In the genomic region with DNA sequence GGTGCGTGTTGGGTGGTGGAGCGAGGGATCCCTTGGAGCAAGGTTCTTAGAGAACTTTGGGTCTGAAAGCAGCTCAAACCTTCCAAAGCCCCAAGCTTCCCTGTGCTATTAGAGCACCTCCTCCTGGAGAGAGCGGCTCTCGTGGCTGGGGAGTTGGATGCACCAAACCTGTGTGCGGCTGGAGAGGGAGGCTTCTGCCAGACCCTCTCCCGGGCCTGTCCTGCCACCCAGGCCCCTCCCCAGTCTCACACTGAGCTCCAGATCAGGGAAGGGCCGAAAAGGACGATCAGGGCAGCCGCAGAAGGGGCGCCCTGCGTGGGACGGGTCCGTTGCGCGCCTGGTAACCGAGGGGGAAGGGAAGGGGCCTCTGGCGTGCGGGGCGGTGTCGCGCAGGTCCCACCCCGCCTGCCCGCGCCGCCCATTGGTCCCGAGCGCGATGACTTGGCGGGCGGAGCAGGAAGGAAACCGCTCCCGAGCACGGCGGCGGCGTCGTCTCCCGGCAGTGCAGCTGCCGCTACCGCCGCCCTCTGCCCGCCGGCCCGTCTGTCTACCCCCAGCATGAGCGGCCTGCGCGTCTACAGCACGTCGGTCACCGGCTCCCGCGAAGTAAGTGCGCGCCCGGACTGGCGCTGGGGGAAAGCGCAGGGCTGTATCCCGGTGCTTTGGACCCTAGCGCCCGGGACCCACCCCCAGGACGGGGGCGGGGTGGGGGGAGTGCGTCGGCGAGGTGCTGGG, we compare ENCODE assay signal across 8 cellular contexts. TPM values are rescaled to one million over a fixed set of nuclear protein-coding genes. Genes with fewer than 3 reads are reported as not detected.
DNase-seq lines count a peak whose midpoint lies in the region; ATAC-seq and TF ChIP-seq lines count a peak whose summit lies in the region.

A gene (plus strand): TSS at position 489 of the 735 bp plus-strand sequence. CDS start 70 bp downstream, at position 559.

- H3K27me3 Mint-ChIP-seq in nephron progenitor cell (ENCODE audit: low read depth, poor library complexity), result peaks cover 5% of the 10 kb centered on the region
- H3K27me3 Mint-ChIP-seq in stimulated activated naive CD8-positive, alpha-beta T cell treated with anti-CD3 and anti-CD28 coated beads, Interleukin-15, amount 100 ng/mL, for 72 hours, result no peaks in the 10 kb centered on the region

- ATAC-seq in GM21447 (IDR thresholded peaks at IDR 0.05; ENCODE audit: unreplicated experiment), result peak; percentile 60
- peak; percentile 64 for ATAC-seq in stimulated activated naive CD8-positive, alpha-beta T cell treated with anti-CD3 and anti-CD28 coated beads, Interleukin-15, amount 100 ng/mL, for 72 hours

- peak; percentile 63 for TF ChIP-seq CTCF in fibroblast of the aortic adventitia (IDR thresholded peaks at IDR 0.05; ENCODE audit: insufficient read depth, low read length)
- TF ChIP-seq CTCF in nephron progenitor cell (IDR thresholded peaks at IDR 0.05), result no peak

- peak within 1 kb of the TSS; percentile 85 for H3K4me3 Mint-ChIP-seq in nephron progenitor cell
- H3K4me3 Mint-ChIP-seq in stimulated activated naive CD8-positive, alpha-beta T cell treated with anti-CD3 and anti-CD28 coated beads, Interleukin-15, amount 100 ng/mL, for 72 hours, result peak within 1 kb of the TSS; percentile 75 to 91

- H3K9me3 Mint-ChIP-seq in nephron progenitor cell, result no peaks in the 10 kb centered on the region
- no peaks in the 10 kb centered on the region for H3K9me3 Mint-ChIP-seq in stimulated activated naive CD8-positive, alpha-beta T cell treated with anti-CD3 and anti-CD28 coated beads, Interleukin-15, amount 100 ng/mL, for 72 hours

- peak; percentile 80 for TF ChIP-seq POLR2A in Raji (IDR thresholded peaks at IDR 0.05; ENCODE audit: insufficient read depth, low read depth, low read length)

- peak within 1 kb of the TSS; percentile 76 for H3K4me3 ChIP-seq in Jurkat, Clone E6-1 (ENCODE audit: low read length)
- H3K4me3 ChIP-seq in fibroblast of the aortic adventitia (ENCODE audit: low read depth, low read length), result peak within 1 kb of the TSS; percentile 81

- DNase-seq in DMS 273 treated with DMSO at 0.1 percent for 48 hours (lab: John Stamatoyannopoulos, UW) (peak; percentile 84), fibroblast of the aortic adventitia (ENCODE audit: low read depth) (peak; percentile 76), nephron progenitor cell (peak; percentile 86)
- peak; percentile 72 for DNase-seq in Jurkat, Clone E6-1 (ENCODE audit: low read depth, low spot score)
- DNase-seq in activated effector memory CD4-positive, alpha-beta T cell treated with Interleukin-2 at 50 U/mL for 16 hours, result peak; percentile 82
- peak; percentile 80 to 83 for DNase-seq in stimulated activated naive CD8-positive, alpha-beta T cell treated with anti-CD3 and anti-CD28 coated beads, Interleukin-15, amount 100 ng/mL, for 72 hours

- H3K36me3 Mint-ChIP-seq in nephron progenitor cell (ENCODE audit: low read depth), result peaks cover 35% of the 10 kb centered on the region

- peak within 1 kb of the TSS; percentile 94 for H3K27ac Mint-ChIP-seq in nephron progenitor cell
- H3K27ac Mint-ChIP-seq in stimulated activated naive CD8-positive, alpha-beta T cell treated with anti-CD3 and anti-CD28 coated beads, Interleukin-15, amount 100 ng/mL, for 72 hours, result peak within 1 kb of the TSS; percentile 87 to 98

- H3K4me1 Mint-ChIP-seq in nephron progenitor cell, result peaks cover 80% of the 10 kb centered on the region
- peaks cover 93% of the 10 kb centered on the region for H3K4me1 Mint-ChIP-seq in stimulated activated naive CD8-positive, alpha-beta T cell treated with anti-CD3 and anti-CD28 coated beads, Interleukin-15, amount 100 ng/mL, for 72 hours

RNA-seq across cellular contexts. Expression of the gene that starts here (rescaled TPM):
- polyA plus RNA-seq in Jurkat, Clone E6-1 (2012; ENCODE audit: insufficient read depth, insufficient read length), result 237 TPM
- 18.1 and 114 TPM in 2 replicates for total RNA-seq in fibroblast of the aortic adventitia (ENCODE audit: low replicate concordance)

Comparison
In these comparisons a context has a peak if more than half of its experiments do, and no peak if none do; other contexts are left out.
1. Peak in every context shown above with its lines: DNase-seq, ATAC-seq and H3K4me3 ChIP-seq.